In the genomic region with DNA sequence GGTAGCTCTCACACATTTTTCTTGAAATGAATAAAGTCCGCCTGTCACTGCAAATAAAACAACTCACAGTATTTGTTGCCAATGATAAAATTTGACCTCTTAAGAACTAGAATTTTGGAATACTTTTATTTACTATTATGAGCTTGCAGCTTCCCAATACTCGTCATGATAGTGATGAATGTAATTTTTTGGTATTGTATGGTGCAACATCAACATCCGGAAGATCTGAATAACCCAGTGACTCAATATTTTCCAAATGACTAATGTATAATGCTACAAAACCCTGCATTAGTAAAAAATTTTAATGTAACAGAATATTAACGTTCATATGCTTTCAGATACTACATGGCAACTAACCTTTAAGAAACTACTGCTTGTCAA, we compare ENCODE assay signal across 1 cellular context.
TF ChIP-seq lines count a peak whose summit lies in the region.

No MANE protein-coding gene starts in this region.

TF ChIP-seq in GM12878, 131 proteins besides CTCF, POLR2A, EP300 and RAD21 (continued from another document):
- TF ChIP-seq, protein P1, sequence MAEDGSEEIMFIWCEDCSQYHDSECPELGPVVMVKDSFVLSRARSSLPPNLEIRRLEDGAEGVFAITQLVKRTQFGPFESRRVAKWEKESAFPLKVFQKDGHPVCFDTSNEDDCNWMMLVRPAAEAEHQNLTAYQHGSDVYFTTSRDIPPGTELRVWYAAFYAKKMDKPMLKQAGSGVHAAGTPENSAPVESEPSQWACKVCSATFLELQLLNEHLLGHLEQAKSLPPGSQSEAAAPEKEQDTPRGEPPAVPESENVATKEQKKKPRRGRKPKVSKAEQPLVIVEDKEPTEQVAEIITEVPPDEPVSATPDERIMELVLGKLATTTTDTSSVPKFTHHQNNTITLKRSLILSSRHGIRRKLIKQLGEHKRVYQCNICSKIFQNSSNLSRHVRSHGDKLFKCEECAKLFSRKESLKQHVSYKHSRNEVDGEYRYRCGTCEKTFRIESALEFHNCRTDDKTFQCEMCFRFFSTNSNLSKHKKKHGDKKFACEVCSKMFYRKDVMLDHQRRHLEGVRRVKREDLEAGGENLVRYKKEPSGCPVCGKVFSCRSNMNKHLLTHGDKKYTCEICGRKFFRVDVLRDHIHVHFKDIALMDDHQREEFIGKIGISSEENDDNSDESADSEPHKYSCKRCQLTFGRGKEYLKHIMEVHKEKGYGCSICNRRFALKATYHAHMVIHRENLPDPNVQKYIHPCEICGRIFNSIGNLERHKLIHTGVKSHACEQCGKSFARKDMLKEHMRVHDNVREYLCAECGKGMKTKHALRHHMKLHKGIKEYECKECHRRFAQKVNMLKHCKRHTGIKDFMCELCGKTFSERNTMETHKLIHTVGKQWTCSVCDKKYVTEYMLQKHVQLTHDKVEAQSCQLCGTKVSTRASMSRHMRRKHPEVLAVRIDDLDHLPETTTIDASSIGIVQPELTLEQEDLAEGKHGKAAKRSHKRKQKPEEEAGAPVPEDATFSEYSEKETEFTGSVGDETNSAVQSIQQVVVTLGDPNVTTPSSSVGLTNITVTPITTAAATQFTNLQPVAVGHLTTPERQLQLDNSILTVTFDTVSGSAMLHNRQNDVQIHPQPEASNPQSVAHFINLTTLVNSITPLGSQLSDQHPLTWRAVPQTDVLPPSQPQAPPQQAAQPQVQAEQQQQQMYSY (CRISPR knock-in tag; IDR thresholded peaks at IDR 0.05): no peak
- no peak for TF ChIP-seq RFX5 (IDR thresholded peaks at IDR 0.05; ENCODE audit: low read depth, low read length)
- TF ChIP-seq, protein P2, sequence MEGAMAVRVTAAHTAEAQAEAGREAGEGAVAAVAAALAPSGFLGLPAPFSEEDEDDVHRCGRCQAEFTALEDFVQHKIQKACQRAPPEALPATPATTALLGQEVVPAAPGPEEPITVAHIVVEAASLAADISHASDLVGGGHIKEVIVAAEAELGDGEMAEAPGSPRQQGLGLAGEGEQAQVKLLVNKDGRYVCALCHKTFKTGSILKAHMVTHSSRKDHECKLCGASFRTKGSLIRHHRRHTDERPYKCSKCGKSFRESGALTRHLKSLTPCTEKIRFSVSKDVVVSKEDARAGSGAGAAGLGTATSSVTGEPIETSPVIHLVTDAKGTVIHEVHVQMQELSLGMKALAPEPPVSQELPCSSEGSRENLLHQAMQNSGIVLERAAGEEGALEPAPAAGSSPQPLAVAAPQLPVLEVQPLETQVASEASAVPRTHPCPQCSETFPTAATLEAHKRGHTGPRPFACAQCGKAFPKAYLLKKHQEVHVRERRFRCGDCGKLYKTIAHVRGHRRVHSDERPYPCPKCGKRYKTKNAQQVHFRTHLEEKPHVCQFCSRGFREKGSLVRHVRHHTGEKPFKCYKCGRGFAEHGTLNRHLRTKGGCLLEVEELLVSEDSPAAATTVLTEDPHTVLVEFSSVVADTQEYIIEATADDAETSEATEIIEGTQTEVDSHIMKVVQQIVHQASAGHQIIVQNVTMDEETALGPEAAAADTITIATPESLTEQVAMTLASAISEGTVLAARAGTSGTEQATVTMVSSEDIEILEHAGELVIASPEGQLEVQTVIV (IDR thresholded peaks at IDR 0.05; ENCODE audit: borderline replicate concordance, partially characterized antibody): no peak
